Comparison of ENCODE assay signal across 1 cellular context in genomic region chr7:45416846-45417245, GRCh38.
TF ChIP-seq lines count a peak whose summit lies in the region.

No MANE protein-coding gene starts in this region.

TF ChIP-seq in GM23338, 12 proteins besides CTCF, POLR2A, EP300 and RAD21 (continued from another document):
- TF ChIP-seq ZNF462 (CRISPR knock-in tag; IDR thresholded peaks at IDR 0.05) (no peak), JUNB (IDR thresholded peaks at IDR 0.05; ENCODE audit: unreplicated experiment) (no peak), ZNF331 (CRISPR knock-in tag; IDR thresholded peaks at IDR 0.05; ENCODE audit: low read depth) (no peak), ETS1 (IDR thresholded peaks at IDR 0.05) (no peak), REST (IDR thresholded peaks at IDR 0.05; ENCODE audit: unreplicated experiment) (no peak), EZH2 (IDR thresholded peaks at IDR 0.05; ENCODE audit: low read depth, unreplicated experiment) (no peak), CREB1 (CRISPR knock-in tag; IDR thresholded peaks at IDR 0.05; ENCODE audit: low read depth) (no peak), ZNF114 (CRISPR knock-in tag; IDR thresholded peaks at IDR 0.05) (no peak), STAT1 (IDR thresholded peaks at IDR 0.05; ENCODE audit: unreplicated experiment) (no peak), POLR2AphosphoS5 (IDR thresholded peaks at IDR 0.05; ENCODE audit: low read depth) (no peak), EZH2phosphoT487 (IDR thresholded peaks at IDR 0.05; ENCODE audit: unreplicated experiment) (no peak)
